ENCODE assay signal across 14 cellular contexts in the genomic region with DNA sequence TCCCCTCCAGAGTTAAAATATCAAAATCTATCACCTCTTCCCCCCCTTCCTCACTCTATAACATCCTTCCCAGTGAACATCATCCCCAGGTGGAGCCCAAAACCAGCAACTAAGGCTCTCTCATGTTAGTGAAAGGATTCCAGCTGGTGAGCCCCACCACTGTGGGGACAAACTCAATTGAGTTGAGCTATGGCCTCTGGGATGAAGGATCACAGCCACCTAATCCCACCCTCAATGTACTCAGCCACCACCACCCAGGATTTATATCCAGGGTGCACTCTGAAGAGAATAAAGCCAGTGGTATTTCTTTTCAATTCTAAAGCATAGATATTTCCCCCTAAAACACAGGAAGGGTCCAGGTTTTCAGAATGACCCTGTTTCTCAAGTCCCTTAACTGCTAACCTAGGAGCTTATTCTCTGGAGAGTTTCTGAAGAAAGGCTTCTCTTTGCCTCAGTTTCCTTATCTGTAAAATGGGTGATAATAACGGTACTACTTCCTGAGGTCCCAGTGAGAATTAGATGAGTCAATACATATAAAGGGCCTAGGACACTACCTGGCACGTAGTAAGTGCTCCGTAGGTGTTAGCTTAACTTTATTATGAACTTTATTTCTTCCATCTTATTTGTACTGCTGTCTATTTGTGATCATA. TPM values are rescaled to one million over a fixed set of nuclear protein-coding genes. Genes with fewer than 3 reads are reported as not detected.
A peak's percentile ranks its signal among the peaks of the same experiment; 100 is the strongest.
DNase-seq lines count a peak whose midpoint lies in the region; ATAC-seq and TF ChIP-seq lines count a peak whose summit lies in the region.
"Had no signal": no experiment of that assay in that cellular context is flagged by ENCODE, and none has a peak within 500 bp of the region (broad histone marks: within the 10 kb centered on the region; RNA-seq: fewer than 3 reads in every experiment).

No MANE protein-coding gene starts in this region.

- no peak overlapping the region for H2AFZ ChIP-seq in H9 (ENCODE audit: low read length)

- peaks cover 2% of the 10 kb centered on the region for H3K36me3 Mint-ChIP-seq in activated CD4-positive, alpha-beta T cell treated with anti-CD3 and anti-CD28 coated beads, Interleukin-2, amount 10 ng/mL, durations not matched to agents 24 days and 14 days (ENCODE audit: low read depth)
- H3K36me3 Mint-ChIP-seq in H9 (ENCODE audit: insufficient read depth in 1 of 3, low read depth in 3 of 3) (no peaks in the 10 kb centered on the region), T-helper 17 cell (ENCODE audit: low read depth) (no peaks in the 10 kb centered on the region)
- no peaks in the 10 kb centered on the region for H3K36me3 Mint-ChIP-seq in naive thymus-derived CD8-positive, alpha-beta T cell

- H3K79me2 ChIP-seq in H9 (ENCODE audit: insufficient read depth, low read length) = no peaks in the 10 kb centered on the region

- no peak overlapping the region for H4K5ac ChIP-seq in H9 (ENCODE audit: insufficient read length, low read depth, low read length)

- H3K9me3 ChIP-seq in H9 (ENCODE audit: control insufficient read depth, low read depth, low read length) = no peaks in the 10 kb centered on the region
- H3K9me3 ChIP-seq in T-helper 17 cell (ENCODE audit: control insufficient read depth, low read length, poor library complexity, severe bottlenecking) = no peaks in the 10 kb centered on the region
- peaks cover 14% of the 10 kb centered on the region for H3K9me3 ChIP-seq in neutrophil
- H3K9me3 ChIP-seq: left lung, thoracic aorta had no signal

- no peak overlapping the region for H4K91ac ChIP-seq in H9 (ENCODE audit: insufficient read length, low read depth, low read length)

- H3K23ac ChIP-seq in H9 (ENCODE audit: insufficient read length, low read depth, low read length) = no peak overlapping the region

- no peak overlapping the region for H3K27ac ChIP-seq in H9 (ENCODE audit: insufficient read length, low read depth, low read length)
- peak overlapping the region; percentile 99 for H3K27ac ChIP-seq in neutrophil
- H3K27ac ChIP-seq: epithelial cell of prostate, thoracic aorta had no signal

- H2BK120ac ChIP-seq in H9 (ENCODE audit: low read depth, low read length, poor library complexity, severe bottlenecking) = no peak overlapping the region

- no peak overlapping the region for H3K4me2 ChIP-seq in H9 (ENCODE audit: insufficient read depth, insufficient read length, low read length)

- ATAC-seq in T-helper 17 cell (no peak), GM21529 (IDR thresholded peaks at IDR 0.05; ENCODE audit: unreplicated experiment) (no peak)
- ATAC-seq in naive thymus-derived CD8-positive, alpha-beta T cell = no peak
- ATAC-seq: left lung had no signal

- no peaks in the 10 kb centered on the region for H3K9me3 Mint-ChIP-seq in activated CD4-positive, alpha-beta T cell treated with anti-CD3 and anti-CD28 coated beads, Interleukin-2, amount 10 ng/mL, durations not matched to agents 24 days and 14 days
- no peaks in the 10 kb centered on the region for H3K9me3 Mint-ChIP-seq in H9
- H3K9me3 Mint-ChIP-seq in naive thymus-derived CD8-positive, alpha-beta T cell = no peaks in the 10 kb centered on the region
- H3K9me3 Mint-ChIP-seq: neural crest cell had no signal

- H3K56ac ChIP-seq in H9 (ENCODE audit: insufficient read length, low read depth, low read length) = no peak overlapping the region

- WGBS in H9 (ENCODE audit: extremely low coverage, insufficient read length, low lambda C conversion rate) = no CpG with 5 or more reads among the region's 3 CpGs

- peaks cover 19% of the 10 kb centered on the region for H3K23me2 ChIP-seq in H9 (ENCODE audit: insufficient read length, low read depth, low read length, poor library complexity, severe bottlenecking)

- H3K4ac ChIP-seq in H9 (ENCODE audit: low read depth, low read length) = no peak overlapping the region

- no peak overlapping the region for H2AK5ac ChIP-seq in H9 (ENCODE audit: insufficient read length, low read length)

- H2BK20ac ChIP-seq in H9 (ENCODE audit: low read depth, low read length, poor library complexity, severe bottlenecking) = no peak overlapping the region

- no peak overlapping the region for H2BK5ac ChIP-seq in H9 (ENCODE audit: insufficient read length, low read length)

- no peaks in the 10 kb centered on the region for H3K27me3 ChIP-seq in H9 (ENCODE audit: insufficient read depth, low read length)
- no peaks in the 10 kb centered on the region for H3K27me3 ChIP-seq in neutrophil
- H3K27me3 ChIP-seq: left lung had no signal

- no peak overlapping the region for H3K4me3 Mint-ChIP-seq in activated CD4-positive, alpha-beta T cell treated with anti-CD3 and anti-CD28 coated beads, Interleukin-2, amount 10 ng/mL, durations not matched to agents 24 days and 14 days
- H3K4me3 Mint-ChIP-seq in H9 (no peak overlapping the region), T-helper 17 cell (no peak overlapping the region)
- peak overlapping the region in 1 of 10 donors; percentile 34 for H3K4me3 Mint-ChIP-seq in naive thymus-derived CD8-positive, alpha-beta T cell
- H3K4me3 Mint-ChIP-seq: neural crest cell had no signal

- H3K4me1 Mint-ChIP-seq in activated CD4-positive, alpha-beta T cell treated with anti-CD3 and anti-CD28 coated beads, Interleukin-2, amount 10 ng/mL, durations not matched to agents 24 days and 14 days = peaks cover 26% of the 10 kb centered on the region
- H3K4me1 Mint-ChIP-seq in H9 (peaks cover 0 to 3% of the 10 kb centered on the region in 2 experiments; a peak in 1 of 4 replicates), T-helper 17 cell (peaks cover 23% of the 10 kb centered on the region)
- H3K4me1 Mint-ChIP-seq in naive thymus-derived CD8-positive, alpha-beta T cell = peaks cover 21 to 32% (median 28%) of the 10 kb centered on the region in 4 donors
- H3K4me1 Mint-ChIP-seq: neural crest cell had no signal

- H3K27ac Mint-ChIP-seq in activated CD4-positive, alpha-beta T cell treated with anti-CD3 and anti-CD28 coated beads, Interleukin-2, amount 10 ng/mL, durations not matched to agents 24 days and 14 days = peak overlapping the region; percentile 72
- H3K27ac Mint-ChIP-seq in H9 (peak overlapping the region in 2 of 3 experiments; percentile 9 to 49; a peak in 1 of 7 replicates), T-helper 17 cell (peak overlapping the region; percentile 27)
- H3K27ac Mint-ChIP-seq in naive thymus-derived CD8-positive, alpha-beta T cell = peak overlapping the region in 4 of 10 donors; percentile 28 to 54 (median 45)

- H4K8ac ChIP-seq in H9 (replicated peaks; ENCODE audit: insufficient read length, low read depth, low read length) = no peak overlapping the region

- intact Hi-C loops in activated CD4-positive, alpha-beta T cell treated with anti-CD3 and anti-CD28 coated beads, Interleukin-2, amount 10 ng/mL, durations not matched to agents 24 days and 14 days (cut with micrococcal nuclease) = no loop called here

- no peaks in the 10 kb centered on the region for H4K20me1 ChIP-seq in H9 (ENCODE audit: control insufficient read depth, insufficient read depth, insufficient read length)

- peaks cover 10% of the 10 kb centered on the region for H3K36me3 ChIP-seq in neutrophil
- H3K36me3 ChIP-seq: left lung, thoracic aorta had no signal

- no peak overlapping the region for H3K9ac ChIP-seq in H9 (ENCODE audit: extremely low read depth, insufficient read length, low read length)

- no peak overlapping the region for H3T11ph ChIP-seq in H9 (ENCODE audit: low read length)

- no peak overlapping the region for H2BK15ac ChIP-seq in H9 (ENCODE audit: low read depth, low read length)

- DNase-seq in activated CD4-positive, alpha-beta T cell treated with anti-CD3 and anti-CD28 coated beads, Interleukin-2, amount 10 ng/mL, durations not matched to agents 24 days and 14 days = peak; percentile 59
- DNase-seq in activated CD4-positive, alpha-beta T cell treated with anti-CD3 and anti-CD28 coated beads, Interleukin-2, amount 50 U/mL, for 1 hour = no peak
- no peak for DNase-seq in H9
- no peak for DNase-seq in T-helper 17 cell
- no peak for DNase-seq in naive thymus-derived CD8-positive, alpha-beta T cell
- DNase-seq in T1000 (lab: John Stamatoyannopoulos, UW) = no peak
- DNase-seq: activated CD4-positive, alpha-beta T cell treated with anti-CD3 and anti-CD28 coated beads, Interleukin-2, amount 50 U/mL, for 4 hours; KBM-7; left lung had no signal

- H3K4me1 ChIP-seq in H9 (ENCODE audit: insufficient read depth, low read length) (peaks cover 3% of the 10 kb centered on the region; the same call in 1 of the 2 replicates), neutrophil (ENCODE audit: control insufficient read depth in 1 of 2, insufficient read depth in 1 of 2, low read depth in 1 of 2, low read length in 1 of 2) (peaks cover 32 to 50% of the 10 kb centered on the region in 2 experiments)

- H3K14ac ChIP-seq in H9 (ENCODE audit: insufficient read depth, low read length) = no peak overlapping the region

- H3K79me1 ChIP-seq in H9 (ENCODE audit: insufficient read depth, low read depth, low read length, poor library complexity, severe bottlenecking) = no peaks in the 10 kb centered on the region

- peak overlapping the region; percentile 71 to 93 for H3K4me3 ChIP-seq in neutrophil (ENCODE audit: low read depth in 1 of 2, low read length in 1 of 2)

- no peak overlapping the region for H3K18ac ChIP-seq in H9 (ENCODE audit: insufficient read length, low read depth, low read length)

- no peak for TF ChIP-seq CTCF in H9 (conservative IDR thresholded peaks at IDR 0.05)
- TF ChIP-seq CTCF in neutrophil (IDR thresholded peaks at IDR 0.05) = no peak

- H2BK12ac ChIP-seq in H9 (ENCODE audit: insufficient read length, low read depth, low read length) = no peak overlapping the region

- POLR2A ChIA-PET in naive thymus-derived CD8-positive, alpha-beta T cell (lab: Charles Lee) = interaction anchor here (1.7 to 7.6 kb wide), 2 partner anchors 16 to 37 kb away, joined by 5 to 353 read pairs; no protein-coding TSS in a partner anchor

- H3K27me3 Mint-ChIP-seq in activated CD4-positive, alpha-beta T cell treated with anti-CD3 and anti-CD28 coated beads, Interleukin-2, amount 10 ng/mL, durations not matched to agents 24 days and 14 days = peaks cover 2% of the 10 kb centered on the region
- H3K27me3 Mint-ChIP-seq in H9 (ENCODE audit: low read depth) = no peaks in the 10 kb centered on the region
- no peaks in the 10 kb centered on the region for H3K27me3 Mint-ChIP-seq in T-helper 17 cell
- no peaks in the 10 kb centered on the region for H3K27me3 Mint-ChIP-seq in naive thymus-derived CD8-positive, alpha-beta T cell

RNA-seq across cellular contexts. Expression of a gene that starts 15.6 kb away (rescaled TPM):
- 25.8 and 26.6 TPM in 2 replicates for total RNA-seq in activated CD4-positive, alpha-beta T cell treated with anti-CD3 and anti-CD28 coated beads, Interleukin-2, amount 10 ng/mL, durations not matched to agents 24 days and 14 days
- total RNA-seq in H9 (2021) (5.7 and 6.0 TPM in 2 replicates), T-helper 17 cell (1 to 10 TPM; 5.3 to 7.2 TPM)
- 10 to 100 TPM; 21.1 to 21.6 TPM for total RNA-seq in naive thymus-derived CD8-positive, alpha-beta T cell
- polyA plus RNA-seq in naive thymus-derived CD8-positive, alpha-beta T cell = 10 to 100 TPM; 19.7 to 34.1 (median 24.3) TPM

RNA-seq across cellular contexts. Expression of a gene that starts 33.9 kb away (rescaled TPM):
- total RNA-seq in activated CD4-positive, alpha-beta T cell treated with anti-CD3 and anti-CD28 coated beads, Interleukin-2, amount 10 ng/mL, durations not matched to agents 24 days and 14 days = 18.0 and 18.9 TPM in 2 replicates
- total RNA-seq in H9 (2021) (42.4 and 44.4 TPM in 2 replicates), T-helper 17 cell (1 to 10 TPM; 4.6 to 4.7 TPM)
- total RNA-seq in naive thymus-derived CD8-positive, alpha-beta T cell = 1 to 10 TPM; 3.0 TPM
- 1 to 10 TPM; 1.6 to 2.6 (median 2.3) TPM for polyA plus RNA-seq in naive thymus-derived CD8-positive, alpha-beta T cell

RNA-seq across cellular contexts. Expression of a gene that starts 43.9 kb away (rescaled TPM):
- 124 and 131 TPM in 2 replicates for total RNA-seq in activated CD4-positive, alpha-beta T cell treated with anti-CD3 and anti-CD28 coated beads, Interleukin-2, amount 10 ng/mL, durations not matched to agents 24 days and 14 days
- total RNA-seq in H9 (2021) (123 and 127 TPM in 2 replicates), T-helper 17 cell (10 to 100 TPM; 47.2 to 53.2 TPM)
- 10 to 100 TPM; 46.5 to 50.5 TPM for total RNA-seq in naive thymus-derived CD8-positive, alpha-beta T cell
- 10 to 100 TPM; 55.7 to 90.4 (median 71.9) TPM for polyA plus RNA-seq in naive thymus-derived CD8-positive, alpha-beta T cell

RNA-seq across cellular contexts. Expression of a gene that starts 53.0 kb away (rescaled TPM):
- total RNA-seq in activated CD4-positive, alpha-beta T cell treated with anti-CD3 and anti-CD28 coated beads, Interleukin-2, amount 10 ng/mL, durations not matched to agents 24 days and 14 days = 5.8 and 6.1 TPM in 2 replicates
- 3.9 and 4.0 TPM in 2 replicates for total RNA-seq in H9 (2021)
- total RNA-seq in T-helper 17 cell = under 1 TPM; 0.35 to 0.73 TPM
- total RNA-seq in naive thymus-derived CD8-positive, alpha-beta T cell = 1 to 10 TPM; 1.5 TPM
- under 1 TPM in 1 of 3 donors, not detected in 2; 0.09 TPM for polyA plus RNA-seq in naive thymus-derived CD8-positive, alpha-beta T cell
